ENCODE assay signal across 4 cellular contexts in genomic region chr10:69536521-69536920, GRCh38. TPM values are rescaled to one million over a fixed set of nuclear protein-coding genes. Genes with fewer than 3 reads are reported as not detected.
"Had no signal": no experiment of that assay in that cellular context is flagged by ENCODE, and none has a peak within 500 bp of the region (broad histone marks: within the 10 kb centered on the region; RNA-seq: fewer than 3 reads in every experiment).

No MANE protein-coding gene starts in this region.

RNA-seq across cellular contexts. Expression of gene NEUROG3, which starts 36.7 kb away (rescaled TPM):
- total RNA-seq: LHCN-M2, M059J, MCF 10A, NCI-H460 had no signal
